Comparison of ENCODE assay signal across 8 cellular contexts in the genomic region with DNA sequence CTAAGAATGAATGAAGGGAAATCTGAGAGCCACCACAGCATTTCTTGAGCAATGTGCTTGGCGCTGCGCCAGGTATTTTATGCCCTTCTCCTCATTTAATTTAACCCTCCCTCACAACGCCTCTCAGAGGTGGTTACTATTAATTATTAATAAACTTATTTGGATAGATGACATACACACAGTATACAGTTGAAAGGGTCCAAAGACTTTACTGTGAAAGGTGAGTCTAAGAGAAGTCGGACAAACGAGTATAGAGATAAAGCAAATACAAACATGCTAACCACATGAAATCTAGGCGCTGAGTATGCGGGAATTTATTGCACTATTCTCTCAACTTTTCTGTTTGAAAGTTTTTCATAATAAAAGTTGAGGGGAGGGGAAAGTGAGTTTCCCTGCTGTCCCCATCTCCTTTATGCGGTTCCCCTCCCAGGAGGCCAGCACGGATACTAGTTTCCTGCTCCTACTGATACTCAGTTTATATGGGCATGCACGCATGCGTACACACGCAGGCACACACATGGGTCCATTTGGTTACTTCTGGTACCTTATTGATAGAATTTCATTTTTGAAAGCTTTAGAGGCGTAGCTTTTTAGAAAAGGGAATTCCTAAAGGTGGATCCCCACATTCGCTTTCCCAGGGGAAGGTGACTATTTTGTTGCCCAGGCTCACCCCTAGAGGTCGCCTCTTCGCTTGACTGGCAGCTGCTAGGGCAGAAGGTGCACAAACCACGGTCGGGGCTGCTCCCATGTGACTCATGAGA. TPM values are rescaled to one million over a fixed set of nuclear protein-coding genes. Genes with fewer than 3 reads are reported as not detected.
DNase-seq lines count a peak whose midpoint lies in the region; ATAC-seq and TF ChIP-seq lines count a peak whose summit lies in the region.

No MANE protein-coding gene starts in this region.

- no peaks in the 10 kb centered on the region for H3K79me1 ChIP-seq in mesendoderm (ENCODE audit: low read length)

- CTCF ChIA-PET in AG04450 (lab: Charles Lee) = interaction anchor here (0.7 to 1.8 kb wide), 23 partner anchors 8 to 167 kb away, joined by 3 to 14 read pairs (median 5); a partner anchor contains a TSS
- CTCF ChIA-PET in activated CD8-positive, alpha-beta T cell treated with anti-CD3 and anti-CD28 coated beads, Interleukin-2, amount 10 ng/mL, durations not matched to agents 7 days and 5 days (lab: Charles Lee) = interaction anchor here (0.7 to 1.3 kb wide), 17 partner anchors 10 to 167 kb away, joined by 3 to 8 read pairs (median 3); a partner anchor contains a TSS

- no peak overlapping the region for H3K4me2 ChIP-seq in mesendoderm (ENCODE audit: low read length)

- H3K9ac ChIP-seq in mesendoderm (ENCODE audit: low read length) = peak overlapping the region; percentile 29

- no CpG with 5 or more reads among the region's 18 CpGs for WGBS in mesendoderm (ENCODE audit: extremely low coverage, insufficient coverage, low lambda C conversion rate)

- no peaks in the 10 kb centered on the region for H3K36me3 ChIP-seq in mesendoderm (ENCODE audit: control insufficient read depth, insufficient read depth, low read length)

- DNase-seq in AG04450 (ENCODE audit: low read depth, low spot score) (peak; percentile 55), NCI-H748 (lab: John Stamatoyannopoulos, UW; ENCODE audit: unreplicated experiment) (peak; percentile 66), mesendoderm (peak; percentile 86)
- peak; percentile 76 for DNase-seq in activated CD8-positive, alpha-beta T cell treated with anti-CD3 and anti-CD28 coated beads, Interleukin-2, amount 10 ng/mL, durations not matched to agents 7 days and 5 days
- DNase-seq in effector CD8-positive, alpha-beta T cell (lab: John Stamatoyannopoulos, UW) = peak; percentile 8
- peak; percentile 43 for DNase-seq in stimulated activated CD8-positive, alpha-beta memory T cell treated with anti-CD3 and anti-CD28 coated beads, Interleukin-15, amount 100 ng/mL, for 24 hours (ENCODE audit: low read depth)

- no peaks in the 10 kb centered on the region for H3K79me2 ChIP-seq in mesendoderm (ENCODE audit: control insufficient read depth, insufficient read depth, low read length)

- H3K4me1 Mint-ChIP-seq in activated CD8-positive, alpha-beta T cell treated with anti-CD3 and anti-CD28 coated beads, Interleukin-2, amount 10 ng/mL, durations not matched to agents 7 days and 5 days (ENCODE audit: low read depth) = peaks cover 8% of the 10 kb centered on the region

- H3K4me3 ChIP-seq in AG04450 (ENCODE audit: low read depth, low read length) (no peak overlapping the region), mesendoderm (ENCODE audit: low read length) (no peak overlapping the region)

- H4K8ac ChIP-seq in mesendoderm (ENCODE audit: low read depth, low read length) = no peak overlapping the region

- H3K56ac ChIP-seq in mesendoderm (ENCODE audit: low read length) = peak overlapping the region; percentile 77

- no peaks in the 10 kb centered on the region for H3K9me3 Mint-ChIP-seq in activated CD8-positive, alpha-beta T cell treated with anti-CD3 and anti-CD28 coated beads, Interleukin-2, amount 10 ng/mL, durations not matched to agents 7 days and 5 days (ENCODE audit: insufficient read depth)

- H3K27me3 ChIP-seq in AG04450 (ENCODE audit: control insufficient read depth, insufficient read depth, low read length) (no peaks in the 10 kb centered on the region), mesendoderm (ENCODE audit: insufficient read depth, low read length, poor library complexity) (no peaks in the 10 kb centered on the region)

- H3K4ac ChIP-seq in mesendoderm (ENCODE audit: low read depth, low read length) = peak overlapping the region; percentile 2

- TF ChIP-seq CTCF in AG04450 (IDR thresholded peaks at IDR 0.05; ENCODE audit: low read depth, low read length) = peak; percentile 89

- no peaks in the 10 kb centered on the region for H3K27me3 Mint-ChIP-seq in activated CD8-positive, alpha-beta T cell treated with anti-CD3 and anti-CD28 coated beads, Interleukin-2, amount 10 ng/mL, durations not matched to agents 7 days and 5 days (ENCODE audit: low read depth)

- peak; percentile 67 for ATAC-seq in GM18517 (IDR thresholded peaks at IDR 0.05; ENCODE audit: unreplicated experiment)
- peak; percentile 89 for ATAC-seq in HG03139 (IDR thresholded peaks at IDR 0.05; ENCODE audit: unreplicated experiment)
- ATAC-seq in activated CD8-positive, alpha-beta T cell treated with anti-CD3 and anti-CD28 coated beads, Interleukin-2, amount 10 ng/mL, durations not matched to agents 7 days and 5 days = peak; percentile 94

- peaks cover 2% of the 10 kb centered on the region for H3K4me1 ChIP-seq in mesendoderm (ENCODE audit: control insufficient read depth, low read depth, low read length)

- H3K27ac Mint-ChIP-seq in activated CD8-positive, alpha-beta T cell treated with anti-CD3 and anti-CD28 coated beads, Interleukin-2, amount 10 ng/mL, durations not matched to agents 7 days and 5 days = no peak overlapping the region

- no peak overlapping the region for H4K5ac ChIP-seq in mesendoderm (ENCODE audit: low read length)

- H2BK120ac ChIP-seq in mesendoderm (ENCODE audit: low read depth, low read length) = no peak overlapping the region

- H2BK15ac ChIP-seq in mesendoderm (replicated peaks; ENCODE audit: low read depth) = no peak overlapping the region

- peak overlapping the region; percentile 9 for H3K18ac ChIP-seq in mesendoderm (ENCODE audit: low read length)

- H3K27ac ChIP-seq in AG04450 (ENCODE audit: low read depth, low read length) = no peak overlapping the region
- H3K27ac ChIP-seq in mesendoderm (ENCODE audit: low read depth, low read length) = peak overlapping the region; percentile 39

- H2BK5ac ChIP-seq in mesendoderm (ENCODE audit: low read length) = peak overlapping the region; percentile 65

- no peaks in the 10 kb centered on the region for H3K9me3 ChIP-seq in AG04450 (ENCODE audit: control insufficient read depth, insufficient read depth, low read length)

- H3K23ac ChIP-seq in mesendoderm (ENCODE audit: low read length) = no peak overlapping the region

- no peaks in the 10 kb centered on the region for H3K36me3 Mint-ChIP-seq in activated CD8-positive, alpha-beta T cell treated with anti-CD3 and anti-CD28 coated beads, Interleukin-2, amount 10 ng/mL, durations not matched to agents 7 days and 5 days (ENCODE audit: low read depth)

- peak overlapping the region; percentile 8 for H3K4me3 Mint-ChIP-seq in activated CD8-positive, alpha-beta T cell treated with anti-CD3 and anti-CD28 coated beads, Interleukin-2, amount 10 ng/mL, durations not matched to agents 7 days and 5 days

- POLR2A ChIA-PET in AG04450 (lab: Yijun Ruan, JAX) = no interaction called here
- POLR2A ChIA-PET in activated CD8-positive, alpha-beta T cell treated with anti-CD3 and anti-CD28 coated beads, Interleukin-2, amount 10 ng/mL, durations not matched to agents 7 days and 5 days (lab: Charles Lee) = no interaction called here

- no peak overlapping the region for H2AK5ac ChIP-seq in mesendoderm (ENCODE audit: low read length)

RNA-seq across cellular contexts. Expression of a gene that starts 28.5 kb away (rescaled TPM):
- polyA plus RNA-seq in AG04450 (2011; rRNA removed) = 9.6 and 13.7 TPM in 2 replicates
- 6.2 and 8.1 TPM in 2 replicates for polyA minus RNA-seq in AG04450 (2011; rRNA and poly(A)+ RNA removed)
- total RNA-seq in activated CD8-positive, alpha-beta T cell treated with anti-CD3 and anti-CD28 coated beads, Interleukin-2, amount 10 ng/mL, durations not matched to agents 7 days and 5 days = 1 to 10 TPM; 5.2 to 6.2 TPM
- 44.2 TPM for polyA plus RNA-seq in mesendoderm (2013, experiment 1 of 2)
- 42.6 TPM for polyA plus RNA-seq in mesendoderm (2013, experiment 2 of 2)

RNA-seq across cellular contexts. Expression of a gene that starts 29.7 kb away (rescaled TPM):
- polyA plus RNA-seq in AG04450 (2011; rRNA removed) = 85.9 and 109 TPM in 2 replicates
- 31.4 and 40.9 TPM in 2 replicates for polyA minus RNA-seq in AG04450 (2011; rRNA and poly(A)+ RNA removed)
- 10 to 100 TPM; 48.9 to 50.3 TPM for total RNA-seq in activated CD8-positive, alpha-beta T cell treated with anti-CD3 and anti-CD28 coated beads, Interleukin-2, amount 10 ng/mL, durations not matched to agents 7 days and 5 days
- 316 TPM for polyA plus RNA-seq in mesendoderm (2013, experiment 1 of 2)
- 310 TPM for polyA plus RNA-seq in mesendoderm (2013, experiment 2 of 2)

Comparison
In these comparisons a context has a peak if more than half of its experiments do, and no peak if none do; other contexts are left out.
1. DNase-seq: peak in every context shown above with its lines; median percentile 86 in mesendoderm; 76 in activated CD8-positive, alpha-beta T cell treated with anti-CD3 and anti-CD28 coated beads, Interleukin-2, amount 10 ng/mL, durations not matched to agents 7 days and 5 days; 66 in NCI-H748; 55 in AG04450; 43 in stimulated activated CD8-positive, alpha-beta memory T cell treated with anti-CD3 and anti-CD28 coated beads, Interleukin-15, amount 100 ng/mL, for 24 hours; 8 in effector CD8-positive, alpha-beta T cell.